ENCODE assay signal across 1 cellular context in the genomic region with DNA sequence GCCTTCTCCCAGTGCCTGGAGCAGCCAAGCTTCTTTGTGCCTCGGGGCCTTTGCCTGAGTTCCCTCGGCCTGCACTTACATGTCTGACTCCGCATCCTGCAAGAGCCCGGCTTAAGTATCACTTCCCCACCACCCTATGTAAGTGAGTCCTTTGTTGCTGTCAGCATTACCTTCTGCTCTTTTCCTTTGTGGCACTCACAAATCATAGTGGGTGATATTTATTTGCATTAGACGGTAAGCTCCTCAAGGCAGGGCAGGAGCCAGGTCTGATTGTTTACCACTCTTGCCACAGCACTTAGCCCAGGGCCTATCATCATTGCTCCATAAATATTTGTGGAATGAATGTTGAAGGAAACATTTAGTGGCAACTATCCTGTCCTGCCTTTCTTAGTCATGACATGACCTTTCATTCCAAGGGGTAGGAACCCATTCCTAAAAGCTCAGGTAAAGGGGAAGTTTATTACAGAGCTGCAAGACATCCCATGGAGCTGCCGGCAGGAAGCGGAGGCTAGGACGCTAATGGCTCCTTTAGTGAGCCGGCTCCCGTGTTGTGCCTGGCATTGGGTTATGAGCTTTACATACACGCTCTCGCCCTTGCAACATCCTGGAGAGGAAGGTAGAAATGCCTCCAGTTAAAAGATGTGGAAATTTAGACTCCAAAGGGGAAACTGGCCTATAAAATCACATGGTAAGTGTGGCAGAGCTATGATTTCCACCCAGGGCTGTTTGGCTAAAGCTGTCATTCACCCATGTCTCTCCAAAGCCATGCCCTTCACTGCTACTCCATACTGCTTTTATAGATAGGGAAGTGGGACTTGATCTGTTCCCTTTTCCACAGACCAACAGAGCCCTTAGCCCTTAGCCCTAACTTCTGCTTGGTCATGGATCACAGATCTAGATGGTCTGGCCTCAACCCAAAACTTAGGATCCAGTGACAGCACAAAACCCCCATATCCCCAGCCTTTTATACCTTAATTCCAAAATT.
TF ChIP-seq lines count a peak whose summit lies in the region.

No MANE protein-coding gene starts in this region.

TF ChIP-seq in HepG2, 621 proteins besides CTCF, POLR2A, EP300 and RAD21:
- TF ChIP-seq MTA3 (CRISPR knock-in tag; IDR thresholded peaks at IDR 0.05) (no peak), ADNP (CRISPR knock-in tag; IDR thresholded peaks at IDR 0.05) (no peak), PHB2 (IDR thresholded peaks at IDR 0.05; ENCODE audit: partially characterized antibody) (no peak)
